ENCODE assay signal across 12 cellular contexts in the genomic region with DNA sequence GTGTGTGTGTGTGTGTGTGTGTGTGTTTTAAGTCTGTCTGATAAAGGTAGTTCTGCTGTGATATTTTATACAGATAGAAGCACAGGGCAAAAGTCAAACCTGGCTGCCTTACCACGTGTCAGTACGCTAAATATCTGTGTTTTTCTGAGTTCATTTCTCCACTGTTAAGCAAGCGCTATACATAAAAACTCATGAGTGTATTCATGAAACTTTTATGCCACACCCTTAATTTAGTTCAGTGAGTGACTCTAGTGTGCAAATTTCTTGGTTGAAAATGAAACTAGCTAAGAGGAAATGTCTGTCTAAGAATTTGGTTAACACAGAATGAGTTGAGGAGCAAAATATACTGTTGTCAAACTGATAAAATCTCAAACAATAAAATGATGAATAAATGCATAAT. TPM values are rescaled to one million over a fixed set of nuclear protein-coding genes. Genes with fewer than 3 reads are reported as not detected.
DNase-seq lines count a peak whose midpoint lies in the region; ATAC-seq and TF ChIP-seq lines count a peak whose summit lies in the region.
"Had no signal": no experiment of that assay in that cellular context is flagged by ENCODE, and none has a peak within 500 bp of the region (broad histone marks: within the 10 kb centered on the region; RNA-seq: fewer than 3 reads in every experiment).

No MANE protein-coding gene starts in this region.

- H3K9me3 ChIP-seq in CD8-positive, alpha-beta memory T cell (ENCODE audit: low read length) = no peaks in the 10 kb centered on the region
- H3K9me3 ChIP-seq in hepatocyte (ENCODE audit: low read depth) = no peaks in the 10 kb centered on the region

- peaks cover 51 to 74% (median 66%) of the 10 kb centered on the region in 3 donors for H3K4me1 Mint-ChIP-seq in CD8-positive, alpha-beta memory T cell
- H3K4me1 Mint-ChIP-seq: neural crest cell had no signal

- H3K36me3 Mint-ChIP-seq in CD8-positive, alpha-beta memory T cell = peaks cover 0 to 43% (median 8%) of the 10 kb centered on the region in 3 donors
- H3K36me3 Mint-ChIP-seq: type B pancreatic cell had no signal

- H3K4me1 ChIP-seq in CD8-positive, alpha-beta memory T cell (ENCODE audit: insufficient read depth, low read length) = peaks cover 68% of the 10 kb centered on the region
- peaks cover 8% of the 10 kb centered on the region for H3K4me1 ChIP-seq in hepatocyte (ENCODE audit: insufficient read depth)

- H3K4me3 ChIP-seq in CD8-positive, alpha-beta memory T cell (ENCODE audit: low read length) = peak overlapping the region; percentile 14
- H3K4me3 ChIP-seq in foreskin fibroblast (ENCODE audit: low read depth in 1 of 2, low read length in 2 of 2) (no peak overlapping the region), hepatocyte (no peak overlapping the region)
- H3K4me3 ChIP-seq: cardiac muscle cell had no signal

- 82% methylated on average over 3 of the region's 3 CpGs for WGBS in hepatocyte (ENCODE audit: low lambda C conversion rate, missing lambda C conversion rate)

- no peaks in the 10 kb centered on the region for H3K9me3 Mint-ChIP-seq in CD8-positive, alpha-beta memory T cell
- H3K9me3 Mint-ChIP-seq: neural crest cell, type B pancreatic cell had no signal

- no peak overlapping the region for H3K4me2 ChIP-seq in hepatocyte

- peak overlapping the region; percentile 5 to 81 (median 77) for H3K4me3 Mint-ChIP-seq in CD8-positive, alpha-beta memory T cell
- H3K4me3 Mint-ChIP-seq: neural crest cell, type B pancreatic cell had no signal

- CTCF ChIA-PET in CD8-positive, alpha-beta memory T cell (lab: Charles Lee) = interaction anchor here (1.0 to 6.6 kb wide), 6 partner anchors 11 to 289 kb away, joined by 3 to 58 read pairs (median 4); a partner anchor contains a TSS

- peak overlapping the region; percentile 53 to 93 (median 90) for H3K27ac Mint-ChIP-seq in CD8-positive, alpha-beta memory T cell
- H3K27ac Mint-ChIP-seq: type B pancreatic cell had no signal

- DNase-seq in CD8-positive, alpha-beta memory T cell = peak in 2 of 5 donors; percentile 19 to 20
- DNase-seq in central memory CD4-positive, alpha-beta T cell = peak; percentile 9
- no peak for DNase-seq in stimulated activated CD4-positive, alpha-beta T cell treated with anti-CD3 and anti-CD28 coated beads, Interleukin-4, amount 100 ng/mL, for 1 hour
- DNase-seq in superior temporal gyrus (ENCODE audit: extremely low spot score) (no peak), foreskin fibroblast (no peak), hepatocyte (ENCODE audit: low spot score) (no peak)
- DNase-seq: GDM1 had no signal

- H3K27me3 ChIP-seq in CD8-positive, alpha-beta memory T cell (ENCODE audit: insufficient read depth, low read length, poor library complexity, severe bottlenecking) = no peaks in the 10 kb centered on the region
- H3K27me3 ChIP-seq in hepatocyte = no peaks in the 10 kb centered on the region
- H3K27me3 ChIP-seq: cardiac muscle cell had no signal

- H4K20me1 ChIP-seq in hepatocyte (ENCODE audit: insufficient read depth, poor library complexity, severe bottlenecking) = no peaks in the 10 kb centered on the region

- ATAC-seq in GM19452 (IDR thresholded peaks at IDR 0.05; ENCODE audit: unreplicated experiment) (peak; percentile 90), HG03280 (IDR thresholded peaks at IDR 0.05; ENCODE audit: unreplicated experiment) (peak; percentile 89)

- no peaks in the 10 kb centered on the region for H3K27me3 Mint-ChIP-seq in CD8-positive, alpha-beta memory T cell
- H3K27me3 Mint-ChIP-seq: type B pancreatic cell had no signal

- no peaks in the 10 kb centered on the region for H3K79me2 ChIP-seq in hepatocyte

- POLR2A ChIA-PET in CD8-positive, alpha-beta memory T cell (lab: Charles Lee) = interaction anchor here (0.5 to 1.1 kb wide), 6 partner anchors 11 to 336 kb away, joined by 3 to 7 read pairs (median 4); a partner anchor contains a TSS

- H3K9me2 ChIP-seq in hepatocyte (replicated peaks; ENCODE audit: insufficient read depth) = no peaks in the 10 kb centered on the region

- TF ChIP-seq CTCF in foreskin fibroblast (IDR thresholded peaks at IDR 0.05; ENCODE audit: low read depth, low read length) = no peak
- no peak for TF ChIP-seq CTCF in hepatocyte (IDR thresholded peaks at IDR 0.05; ENCODE audit: poor library complexity)

- no peak overlapping the region for H2AFZ ChIP-seq in hepatocyte

- no peak overlapping the region for H3K27ac ChIP-seq in CD8-positive, alpha-beta memory T cell (ENCODE audit: low read depth, low read length)
- H3K27ac ChIP-seq in hepatocyte = no peak overlapping the region
- H3K27ac ChIP-seq: cardiac muscle cell had no signal

- peaks cover 15% of the 10 kb centered on the region for H3K36me3 ChIP-seq in CD8-positive, alpha-beta memory T cell (ENCODE audit: insufficient read depth, low read length)
- no peaks in the 10 kb centered on the region for H3K36me3 ChIP-seq in hepatocyte (replicated peaks; ENCODE audit: insufficient read depth, low read depth)
- H3K36me3 ChIP-seq: cardiac muscle cell had no signal

RNA-seq across cellular contexts. Expression of a gene that starts 11.2 kb away (rescaled TPM):
- 1 to 10 TPM; 6.7 to 7.3 TPM for total RNA-seq in CD8-positive, alpha-beta memory T cell
- 8.1 TPM for polyA plus RNA-seq in CD8-positive, alpha-beta memory T cell
- total RNA-seq in hepatocyte = 7.2 and 11.0 TPM in 2 replicates
- polyA plus RNA-seq in hepatocyte = 1.6 and 2.0 TPM in 2 replicates
- total RNA-seq: neural crest cell had no signal
